26 cellular contexts compared by ENCODE assay signal in genomic region chr17:75335315-75335714, GRCh38. TPM values are rescaled to one million over a fixed set of nuclear protein-coding genes. Genes with fewer than 3 reads are reported as not detected.
DNase-seq lines count a peak whose midpoint lies in the region; ATAC-seq, FAIRE-seq and TF ChIP-seq lines count a peak whose summit lies in the region.
"Had no signal": no experiment of that assay in that cellular context is flagged by ENCODE, and none has a peak within 500 bp of the region (broad histone marks: within the 10 kb centered on the region; RNA-seq: fewer than 3 reads in every experiment).

No MANE protein-coding gene starts in this region.

- H3K27ac Mint-ChIP-seq in CD8-positive, alpha-beta T cell = peak overlapping the region; percentile 37
- peak overlapping the region in 5 of 6 donors; percentile 13 to 82 (median 23) for H3K27ac Mint-ChIP-seq in immature natural killer cell

- no peak for FAIRE-seq in frontal cortex (lab: Jason Lieb, UNC)
- FAIRE-seq: bronchial epithelial cell, GM18507, keratinocyte had no signal

- no peak overlapping the region for H3K4me3 Mint-ChIP-seq in CD8-positive, alpha-beta T cell
- H3K4me3 Mint-ChIP-seq in immature natural killer cell = no peak overlapping the region
- H3K4me3 Mint-ChIP-seq: activated CD4-positive, alpha-beta memory T cell treated with anti-CD3 and anti-CD28 coated beads for 36 hours; stimulated activated naive CD8-positive, alpha-beta T cell treated with anti-CD3 and anti-CD28 coated beads, Interleukin-15, Interleukin-2, amounts not matched to agents 100 ng/mL and 50 ng/mL, for 24 hours had no signal

- H3K27ac ChIP-seq in CD8-positive, alpha-beta T cell (ENCODE audit: low read depth, low read length) = no peak overlapping the region
- H3K27ac ChIP-seq in SK-N-SH (ENCODE audit: low read depth in 2 of 2, low read length in 1 of 2) = peak overlapping the region in 1 of 2 experiments; percentile 11; a peak in 1 of 4 replicates
- H3K27ac ChIP-seq: colonic mucosa, gastroesophageal sphincter, prostate gland, SK-N-MC, thyroid gland had no signal

- TF ChIP-seq CTCF in BE2C (IDR thresholded peaks at IDR 0.05; ENCODE audit: low read depth, low read length) = no peak
- no peak for TF ChIP-seq CTCF in CD8-positive, alpha-beta T cell (IDR thresholded peaks at IDR 0.05)
- TF ChIP-seq CTCF in SK-N-SH (IDR thresholded peaks at IDR 0.05) = no peak

- POLR2A ChIA-PET in CD8-positive, alpha-beta T cell (lab: Charles Lee) = interaction anchor here (1.0 to 2.5 kb wide), 2 partner anchors 24 to 58 kb away, joined by 3 to 10 read pairs; no protein-coding TSS in a partner anchor
- POLR2A ChIA-PET in SK-N-SH (lab: Yijun Ruan, JAX) = interaction anchor here (1.0 to 1.3 kb wide), 2 partner anchors 59 to 121 kb away, joined by 4 read pairs; partner anchors contain the start of gene TMEM94

- no peak for TF ChIP-seq RAD21 in SK-N-SH (IDR thresholded peaks at IDR 0.05; ENCODE audit: low read length)

- no peak for TF ChIP-seq EP300 in SK-N-SH (IDR thresholded peaks at IDR 0.05; ENCODE audit: borderline replicate concordance in 1 of 2, low read depth in 1 of 2, low read length in 1 of 2)

- no peaks in the 10 kb centered on the region for H3K9me3 Mint-ChIP-seq in CD8-positive, alpha-beta T cell
- no peaks in the 10 kb centered on the region for H3K9me3 Mint-ChIP-seq in immature natural killer cell
- H3K9me3 Mint-ChIP-seq: activated CD4-positive, alpha-beta memory T cell treated with anti-CD3 and anti-CD28 coated beads for 36 hours; stimulated activated naive CD8-positive, alpha-beta T cell treated with anti-CD3 and anti-CD28 coated beads, Interleukin-15, Interleukin-2, amounts not matched to agents 100 ng/mL and 50 ng/mL, for 24 hours had no signal

- H3K9ac ChIP-seq in SK-N-SH = no peak overlapping the region

- H3K9me2 ChIP-seq in SK-N-SH = no peaks in the 10 kb centered on the region

- WGBS in SK-N-SH (ENCODE audit: low lambda C conversion rate) = 76% methylated on average over 3 of the region's 3 CpGs

- H3K36me3 Mint-ChIP-seq in CD8-positive, alpha-beta T cell = peaks cover 22% of the 10 kb centered on the region
- H3K36me3 Mint-ChIP-seq in immature natural killer cell = peaks cover 0 to 4% (median 0%) of the 10 kb centered on the region in 3 donors

- H3K27me3 Mint-ChIP-seq in CD8-positive, alpha-beta T cell (ENCODE audit: low read depth) = no peaks in the 10 kb centered on the region
- peaks cover 0 to 4% (median 1%) of the 10 kb centered on the region in 3 donors for H3K27me3 Mint-ChIP-seq in immature natural killer cell (ENCODE audit: low read depth in 3 of 3)
- H3K27me3 Mint-ChIP-seq: activated CD4-positive, alpha-beta memory T cell treated with anti-CD3 and anti-CD28 coated beads for 36 hours; stimulated activated naive CD8-positive, alpha-beta T cell treated with anti-CD3 and anti-CD28 coated beads, Interleukin-15, Interleukin-2, amounts not matched to agents 100 ng/mL and 50 ng/mL, for 24 hours had no signal

- H3K4me3 ChIP-seq in BE2C (ENCODE audit: low read depth, low read length) = no peak overlapping the region
- H3K4me3 ChIP-seq in CD8-positive, alpha-beta T cell (ENCODE audit: low read depth, low read length) = no peak overlapping the region
- no peak overlapping the region for H3K4me3 ChIP-seq in SK-N-SH (ENCODE audit: low read depth in 2 of 2, low read length in 1 of 2)
- H3K4me3 ChIP-seq: colonic mucosa, gastroesophageal sphincter, prostate gland, SK-N-MC, thyroid gland had no signal

- peaks cover 93% of the 10 kb centered on the region for H3K79me2 ChIP-seq in SK-N-SH (ENCODE audit: insufficient read depth)

- intact Hi-C loops in CD8-positive, alpha-beta T cell (cut with DNase I, micrococcal nuclease) = loop anchor here in 1 of 2 experiments (2.0 kb wide), 1 partner anchor 19 kb away; no protein-coding TSS in a partner anchor

- no peak overlapping the region for H2AFZ ChIP-seq in SK-N-SH (ENCODE audit: low read depth)

- H3F3A ChIP-seq in SK-N-SH (replicated peaks; ENCODE audit: insufficient read depth) = peaks cover 24% of the 10 kb centered on the region

- no peaks in the 10 kb centered on the region for H3K27me3 ChIP-seq in BE2C
- no peaks in the 10 kb centered on the region for H3K27me3 ChIP-seq in CD8-positive, alpha-beta T cell (ENCODE audit: insufficient read depth, low read length)
- no peaks in the 10 kb centered on the region for H3K27me3 ChIP-seq in SK-N-SH (ENCODE audit: insufficient read depth)
- H3K27me3 ChIP-seq: colonic mucosa, gastroesophageal sphincter, thyroid gland had no signal

- CTCF ChIA-PET in CD8-positive, alpha-beta T cell (lab: Charles Lee) = interaction anchor here (0.7 to 2.1 kb wide), 6 partner anchors 9 to 92 kb away, joined by 3 to 19 read pairs (median 4); no protein-coding TSS in a partner anchor
- CTCF ChIA-PET in SK-N-SH (lab: Yijun Ruan, JAX) = interaction anchor here (0.6 to 8.0 kb wide), 10 partner anchors 10 to 149 kb away, joined by 3 to 56 read pairs (median 6); partner anchors contain the start of genes MIF4GD and SLC25A19

- ATAC-seq in CD8-positive, alpha-beta T cell = no peak
- ATAC-seq in HG02938 (IDR thresholded peaks at IDR 0.05; ENCODE audit: unreplicated experiment) = no peak
- ATAC-seq: gastroesophageal sphincter had no signal

- H3K36me3 ChIP-seq in BE2C (peaks cover 8% of the 10 kb centered on the region), SK-N-SH (replicated peaks in 1 of 2; ENCODE audit: control insufficient read depth in 1 of 2, insufficient read depth in 2 of 2, low read length in 1 of 2) (peaks cover 7 to 15% of the 10 kb centered on the region in 2 experiments)
- peaks cover 11% of the 10 kb centered on the region for H3K36me3 ChIP-seq in CD8-positive, alpha-beta T cell (ENCODE audit: insufficient read depth, low read length)
- H3K36me3 ChIP-seq: colonic mucosa, prostate gland, thyroid gland had no signal

- H3K4me1 Mint-ChIP-seq in CD8-positive, alpha-beta T cell (ENCODE audit: low read depth) = peaks cover 78% of the 10 kb centered on the region
- H3K4me1 Mint-ChIP-seq in immature natural killer cell = peaks cover 58 to 86% of the 10 kb centered on the region in 2 donors

- H3K9me3 ChIP-seq in BE2C (no peaks in the 10 kb centered on the region), SK-N-SH (no peaks in the 10 kb centered on the region)
- H3K9me3 ChIP-seq in CD8-positive, alpha-beta T cell (ENCODE audit: low read length) = no peaks in the 10 kb centered on the region
- H3K9me3 ChIP-seq: colonic mucosa, gastroesophageal sphincter, prostate gland, thyroid gland had no signal

- DNase-seq in BE2C (peak; percentile 43), SK-N-SH (peak; percentile 58), immature natural killer cell (no peak), frontal cortex (ENCODE audit: low spot score in 2 of 2) (no peak), NCI-H345 (lab: John Stamatoyannopoulos, UW) (no peak), inferior parietal cortex (ENCODE audit: extremely low spot score) (no peak)
- DNase-seq in CD8-positive, alpha-beta T cell = no peak
- DNase-seq: activated CD4-positive, alpha-beta memory T cell treated with anti-CD3 and anti-CD28 coated beads for 36 hours; activated effector memory CD4-positive, alpha-beta T cell treated with anti-CD3 and anti-CD28 coated beads, Interleukin-2, amount 50 U/mL, for 16 hours; colonic mucosa; GF-D8; GOT3; NCI-H1694 treated with DMSO at 0.1 percent for 48 hours; NCI-H2171 treated with DMSO at 0.1 percent for 48 hours; NCI-H526 treated with DMSO at 0.1 percent for 48 hours; stimulated activated CD4-positive, alpha-beta T cell treated with anti-CD3 and anti-CD28 coated beads, Interleukin-15, amount 100 ng/mL, for 24 hours; T-helper 9 cell; thyroid gland had no signal

- no peaks in the 10 kb centered on the region; the same call in 1 of the 2 replicates for H3K4me1 ChIP-seq in BE2C
- peaks cover 57% of the 10 kb centered on the region for H3K4me1 ChIP-seq in CD8-positive, alpha-beta T cell (ENCODE audit: insufficient read depth, low read length)
- peaks cover 2 to 9% of the 10 kb centered on the region in 2 experiments; a peak in 3 of 4 replicates for H3K4me1 ChIP-seq in SK-N-SH (ENCODE audit: control insufficient read depth in 1 of 2, insufficient read depth in 2 of 2, low read depth in 1 of 2, low read length in 1 of 2)
- H3K4me1 ChIP-seq: colonic mucosa, prostate gland had no signal

- peaks cover 50% of the 10 kb centered on the region for H4K20me1 ChIP-seq in SK-N-SH (ENCODE audit: insufficient read depth)

- no peak overlapping the region for H3K4me2 ChIP-seq in SK-N-SH

TF ChIP-seq in SK-N-SH, 30 proteins besides CTCF, POLR2A, EP300 and RAD21:
- TF ChIP-seq NRF1 (IDR thresholded peaks at IDR 0.05; ENCODE audit: low read depth, low read length) (no peak), SMC3 (IDR thresholded peaks at IDR 0.05; ENCODE audit: low read depth, low read length) (no peak), YY1 (IDR thresholded peaks at IDR 0.05; ENCODE audit: low read depth) (no peak), RCOR1 (IDR thresholded peaks at IDR 0.05; ENCODE audit: low read length) (0 out of 2 replicates have a peak, but pooled peaks have one; percentile 23), USF1 (IDR thresholded peaks at IDR 0.05; ENCODE audit: borderline replicate concordance, low read depth) (no peak), GATA2 (CRISPR knock-in tag; IDR thresholded peaks at IDR 0.05) (peak; percentile 52; the same call in 1 of the 2 replicates)

RNA-seq across cellular contexts. Expression of gene SLC25A19, which starts 46.1 kb away (rescaled TPM):
- polyA plus RNA-seq in BE2C (2012; ENCODE audit: insufficient read depth, insufficient read length, low read depth) = 35.1 TPM
- 10 to 100 TPM; 14.4 to 14.8 TPM for total RNA-seq in CD8-positive, alpha-beta T cell
- 11.7 and 13.2 TPM in 2 replicates for polyA plus RNA-seq in SK-N-SH (2012; rRNA removed)
- 7.0 and 10.2 TPM in 2 replicates for polyA plus RNA-seq in SK-N-SH (2012; cell fraction: cytosol; rRNA removed)
- polyA plus RNA-seq in SK-N-SH (2012; cell fraction: nucleus; rRNA removed) = 14.6 and 19.1 TPM in 2 replicates
- polyA plus RNA-seq in immature natural killer cell = 10 to 100 TPM; 11.2 to 27.2 (median 21.0) TPM
- total RNA-seq in frontal cortex = 6.9 TPM

Comparison
In these comparisons a context has a peak if more than half of its experiments do, and no peak if none do; other contexts are left out.
1. DNase-seq: peak in BE2C (single experiment) and SK-N-SH (single experiment); none in CD8-positive, alpha-beta T cell (0 of 7), immature natural killer cell (0 of 3), frontal cortex (0 of 2), NCI-H345 (single experiment) and inferior parietal cortex (single experiment).